Comparison of ENCODE assay signal across 12 cellular contexts in genomic region chr4:98474408-98474844, GRCh38.
DNase-seq lines count a peak whose midpoint lies in the region; ATAC-seq and TF ChIP-seq lines count a peak whose summit lies in the region.
"Had no signal": no experiment of that assay in that cellular context is flagged by ENCODE, and none has a peak within 500 bp of the region (broad histone marks: within the 10 kb centered on the region; RNA-seq: fewer than 3 reads in every experiment).

No MANE protein-coding gene starts in this region.

- H3K36me3 ChIP-seq in ACC112 (ENCODE audit: insufficient read depth, low read length) (peaks cover 26% of the 10 kb centered on the region), SJSA1 (peaks cover 4% of the 10 kb centered on the region; the same call in 1 of the 2 replicates)

- no peaks in the 10 kb centered on the region for H3K27me3 ChIP-seq in ACC112 (ENCODE audit: insufficient read depth, low read length)
- no peaks in the 10 kb centered on the region for H3K27me3 ChIP-seq in SJSA1 (replicated peaks)

- no peak overlapping the region for H2AFZ ChIP-seq in ACC112 (ENCODE audit: low read length, unreplicated experiment)

- no peak for TF ChIP-seq CTCF in fibroblast of pulmonary artery (IDR thresholded peaks at IDR 0.05; ENCODE audit: low read length, missing control alignments)

- ATAC-seq in GM19452 (IDR thresholded peaks at IDR 0.05; ENCODE audit: unreplicated experiment): no peak
- ATAC-seq in GM18520 (IDR thresholded peaks at IDR 0.05; ENCODE audit: unreplicated experiment): no peak
- ATAC-seq: left ventricle myocardium superior had no signal

- H3K27ac ChIP-seq in ACC112 (ENCODE audit: low read depth, low read length) (peak overlapping the region; percentile 35), SJSA1 (peak overlapping the region; percentile 77)

- H3K4me1 ChIP-seq in ACC112 (ENCODE audit: control insufficient read depth, insufficient read depth, low read length, unreplicated experiment) (peaks cover 23% of the 10 kb centered on the region), SJSA1 (replicated peaks) (peaks cover 24% of the 10 kb centered on the region)

- H3K9me3 ChIP-seq in SJSA1 (replicated peaks): no peaks in the 10 kb centered on the region

- H3K4me3 ChIP-seq in ACC112 (ENCODE audit: low read depth, low read length): no peak overlapping the region
- no peak overlapping the region for H3K4me3 ChIP-seq in SJSA1
- H3K4me3 ChIP-seq in fibroblast of pulmonary artery (replicated peaks; ENCODE audit: low read depth, low read length): no peak overlapping the region

- H3K79me2 ChIP-seq in ACC112 (ENCODE audit: control insufficient read depth, insufficient read depth, low read length, unreplicated experiment): peaks cover 4% of the 10 kb centered on the region

- peak; percentile 49 for DNase-seq in GM04503 (ENCODE audit: low read depth)
- peak; percentile 68 to 75 for DNase-seq in SJSA1 (ENCODE audit: low read depth in 1 of 2, low spot score in 2 of 2)
- peak; percentile 74 for DNase-seq in fibroblast of pulmonary artery (ENCODE audit: low read depth)
- DNase-seq in SHP77 treated with DMSO at 0.1 percent for 48 hours (lab: John Stamatoyannopoulos, UW): no peak
- DNase-seq in NCI-H2227 (lab: John Stamatoyannopoulos, UW; ENCODE audit: unreplicated experiment): no peak
- DNase-seq: H7; KBM-7; left ventricle myocardium superior; stimulated activated CD4-positive, alpha-beta T cell treated with anti-CD3 and anti-CD28 coated beads, Interleukin-12 subunit alpha, Interleukin-12 subunit beta, amount 100 ng/mL, for 4 hours had no signal

Comparison
In these comparisons a context has a peak if more than half of its experiments do, and no peak if none do; other contexts are left out.
1. DNase-seq: peak in GM04503 (single experiment), SJSA1 (2 of 2) and fibroblast of pulmonary artery (single experiment); none in SHP77 treated with DMSO at 0.1 percent for 48 hours (single experiment) and NCI-H2227 (single experiment).